Comparison of ENCODE assay signal across 1 cellular context in genomic region chr20:46699651-46700359, GRCh38.
TF ChIP-seq lines count a peak whose summit lies in the region.

No MANE protein-coding gene starts in this region.

TF ChIP-seq in GM23338, 12 proteins besides CTCF, POLR2A, EP300 and RAD21 (continued from another document):
- TF ChIP-seq, protein P1, sequence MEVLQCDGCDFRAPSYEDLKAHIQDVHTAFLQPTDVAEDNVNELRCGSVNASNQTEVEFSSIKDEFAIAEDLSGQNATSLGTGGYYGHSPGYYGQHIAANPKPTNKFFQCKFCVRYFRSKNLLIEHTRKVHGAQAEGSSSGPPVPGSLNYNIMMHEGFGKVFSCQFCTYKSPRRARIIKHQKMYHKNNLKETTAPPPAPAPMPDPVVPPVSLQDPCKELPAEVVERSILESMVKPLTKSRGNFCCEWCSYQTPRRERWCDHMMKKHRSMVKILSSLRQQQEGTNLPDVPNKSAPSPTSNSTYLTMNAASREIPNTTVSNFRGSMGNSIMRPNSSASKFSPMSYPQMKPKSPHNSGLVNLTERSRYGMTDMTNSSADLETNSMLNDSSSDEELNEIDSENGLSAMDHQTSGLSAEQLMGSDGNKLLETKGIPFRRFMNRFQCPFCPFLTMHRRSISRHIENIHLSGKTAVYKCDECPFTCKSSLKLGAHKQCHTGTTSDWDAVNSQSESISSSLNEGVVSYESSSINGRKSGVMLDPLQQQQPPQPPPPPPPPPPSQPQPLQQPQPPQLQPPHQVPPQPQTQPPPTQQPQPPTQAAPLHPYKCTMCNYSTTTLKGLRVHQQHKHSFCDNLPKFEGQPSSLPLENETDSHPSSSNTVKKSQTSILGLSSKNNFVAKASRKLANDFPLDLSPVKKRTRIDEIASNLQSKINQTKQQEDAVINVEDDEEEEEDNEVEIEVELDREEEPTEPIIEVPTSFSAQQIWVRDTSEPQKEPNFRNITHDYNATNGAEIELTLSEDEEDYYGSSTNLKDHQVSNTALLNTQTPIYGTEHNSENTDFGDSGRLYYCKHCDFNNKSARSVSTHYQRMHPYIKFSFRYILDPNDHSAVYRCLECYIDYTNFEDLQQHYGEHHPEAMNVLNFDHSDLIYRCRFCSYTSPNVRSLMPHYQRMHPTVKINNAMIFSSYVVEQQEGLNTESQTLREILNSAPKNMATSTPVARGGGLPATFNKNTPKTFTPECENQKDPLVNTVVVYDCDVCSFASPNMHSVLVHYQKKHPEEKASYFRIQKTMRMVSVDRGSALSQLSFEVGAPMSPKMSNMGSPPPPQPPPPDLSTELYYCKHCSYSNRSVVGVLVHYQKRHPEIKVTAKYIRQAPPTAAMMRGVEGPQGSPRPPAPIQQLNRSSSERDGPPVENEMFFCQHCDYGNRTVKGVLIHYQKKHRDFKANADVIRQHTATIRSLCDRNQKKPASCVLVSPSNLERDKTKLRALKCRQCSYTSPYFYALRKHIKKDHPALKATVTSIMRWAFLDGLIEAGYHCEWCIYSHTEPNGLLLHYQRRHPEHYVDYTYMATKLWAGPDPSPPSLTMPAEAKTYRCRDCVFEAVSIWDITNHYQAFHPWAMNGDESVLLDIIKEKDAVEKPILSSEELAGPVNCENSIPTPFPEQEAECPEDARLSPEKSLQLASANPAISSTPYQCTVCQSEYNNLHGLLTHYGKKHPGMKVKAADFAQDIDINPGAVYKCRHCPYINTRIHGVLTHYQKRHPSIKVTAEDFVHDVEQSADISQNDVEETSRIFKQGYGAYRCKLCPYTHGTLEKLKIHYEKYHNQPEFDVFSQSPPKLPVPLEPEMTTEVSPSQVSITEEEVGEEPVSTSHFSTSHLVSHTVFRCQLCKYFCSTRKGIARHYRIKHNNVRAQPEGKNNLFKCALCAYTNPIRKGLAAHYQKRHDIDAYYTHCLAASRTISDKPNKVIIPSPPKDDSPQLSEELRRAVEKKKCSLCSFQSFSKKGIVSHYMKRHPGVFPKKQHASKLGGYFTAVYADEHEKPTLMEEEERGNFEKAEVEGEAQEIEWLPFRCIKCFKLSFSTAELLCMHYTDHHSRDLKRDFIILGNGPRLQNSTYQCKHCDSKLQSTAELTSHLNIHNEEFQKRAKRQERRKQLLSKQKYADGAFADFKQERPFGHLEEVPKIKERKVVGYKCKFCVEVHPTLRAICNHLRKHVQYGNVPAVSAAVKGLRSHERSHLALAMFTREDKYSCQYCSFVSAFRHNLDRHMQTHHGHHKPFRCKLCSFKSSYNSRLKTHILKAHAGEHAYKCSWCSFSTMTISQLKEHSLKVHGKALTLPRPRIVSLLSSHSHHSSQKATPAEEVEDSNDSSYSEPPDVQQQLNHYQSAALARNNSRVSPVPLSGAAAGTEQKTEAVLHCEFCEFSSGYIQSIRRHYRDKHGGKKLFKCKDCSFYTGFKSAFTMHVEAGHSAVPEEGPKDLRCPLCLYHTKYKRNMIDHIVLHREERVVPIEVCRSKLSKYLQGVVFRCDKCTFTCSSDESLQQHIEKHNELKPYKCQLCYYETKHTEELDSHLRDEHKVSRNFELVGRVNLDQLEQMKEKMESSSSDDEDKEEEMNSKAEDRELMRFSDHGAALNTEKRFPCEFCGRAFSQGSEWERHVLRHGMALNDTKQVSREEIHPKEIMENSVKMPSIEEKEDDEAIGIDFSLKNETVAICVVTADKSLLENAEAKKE (CRISPR knock-in tag; IDR thresholded peaks at IDR 0.05) = no peak
- no peak for TF ChIP-seq CREB1 (CRISPR knock-in tag; IDR thresholded peaks at IDR 0.05; ENCODE audit: low read depth)
- no peak for TF ChIP-seq POLR2AphosphoS5 (IDR thresholded peaks at IDR 0.05; ENCODE audit: low read depth)
